ENCODE assay signal across 18 cellular contexts in the genomic region with DNA sequence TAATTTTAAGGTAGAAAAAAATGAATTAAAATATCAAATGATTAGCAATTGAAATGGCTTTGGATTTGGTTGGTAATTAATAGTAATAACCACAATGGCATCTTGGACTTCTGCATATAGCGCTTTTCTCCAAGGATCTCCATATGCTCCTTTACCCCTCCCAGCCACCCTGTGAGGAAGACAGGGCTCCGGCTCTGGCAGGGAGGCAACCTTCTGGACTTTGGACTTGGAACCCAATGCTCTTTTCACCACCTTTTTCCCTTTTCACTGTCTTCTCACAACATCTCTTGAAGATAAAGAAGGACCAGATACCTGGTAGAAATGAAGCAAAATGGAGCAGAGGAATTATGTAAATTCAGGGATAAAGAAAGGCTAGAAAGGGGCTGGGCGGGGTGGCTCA.
"Had no signal": no experiment of that assay in that cellular context is flagged by ENCODE, and none has a peak within 500 bp of the region (broad histone marks: within the 10 kb centered on the region; RNA-seq: fewer than 3 reads in every experiment).

No MANE protein-coding gene starts in this region.

- DNase-seq: KBM-7, NCI-H1092, NCI-H1105 treated with DMSO at 0.1 percent for 48 hours, NCI-H1417 treated with DMSO at 0.1 percent for 48 hours, NCI-H146, NCI-H1694 treated with DMSO at 0.1 percent for 48 hours, NCI-H1930, NCI-H2081, NCI-H2107, NCI-H2227 treated with DMSO at 0.1 percent for 48 hours, NCI-H524, NCI-H69, NCI-H774, Right ventricle myocardium superior, RPMI8226, SIG-M5 had no signal

- H3K9me3 ChIP-seq: SJSA1 had no signal

- H3K27me3 ChIP-seq: SJSA1 had no signal

- H3K36me3 ChIP-seq: SJSA1 had no signal

- H3K27ac ChIP-seq: SJSA1, SK-N-MC had no signal

- H3K4me3 ChIP-seq: SJSA1, SK-N-MC had no signal
